8 cellular contexts compared by ENCODE assay signal in the genomic region with DNA sequence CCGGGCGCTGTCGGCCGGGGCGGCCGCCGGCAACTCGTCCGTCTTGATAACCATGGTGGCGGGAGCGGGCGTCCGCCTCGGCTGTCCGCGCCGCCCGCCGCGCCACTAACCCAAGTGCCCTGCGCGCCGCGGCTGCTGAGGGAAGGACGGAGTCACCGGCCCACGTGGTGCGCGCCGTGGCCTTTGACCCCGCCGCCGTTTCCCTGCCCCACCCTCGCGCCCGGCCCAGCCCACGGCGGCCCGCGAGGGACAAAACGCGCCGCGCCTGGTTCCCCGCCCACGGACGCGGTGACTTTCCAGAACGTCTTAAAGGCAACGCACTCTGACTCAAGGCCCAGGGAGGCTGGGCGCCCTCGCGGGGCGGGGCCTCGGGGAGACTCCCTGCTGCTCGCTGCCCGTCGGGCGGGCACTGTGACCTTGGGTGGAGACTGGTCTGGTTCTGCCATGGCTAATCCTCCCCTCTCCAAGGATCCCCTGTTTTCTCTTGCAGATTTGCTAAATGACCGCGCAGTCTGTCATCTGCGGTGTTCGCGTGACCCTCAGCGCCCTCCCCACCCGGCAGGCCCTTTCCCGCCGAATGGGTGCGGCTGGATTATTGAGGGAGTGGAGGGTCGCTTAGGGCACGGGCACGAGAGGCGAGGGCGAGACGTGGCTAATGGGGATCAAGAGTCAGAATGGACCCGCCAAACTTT. TPM values are rescaled to one million over a fixed set of nuclear protein-coding genes. Genes with fewer than 3 reads are reported as not detected.
DNase-seq lines count a peak whose midpoint lies in the region; ATAC-seq and TF ChIP-seq lines count a peak whose summit lies in the region.

A gene with protein sequence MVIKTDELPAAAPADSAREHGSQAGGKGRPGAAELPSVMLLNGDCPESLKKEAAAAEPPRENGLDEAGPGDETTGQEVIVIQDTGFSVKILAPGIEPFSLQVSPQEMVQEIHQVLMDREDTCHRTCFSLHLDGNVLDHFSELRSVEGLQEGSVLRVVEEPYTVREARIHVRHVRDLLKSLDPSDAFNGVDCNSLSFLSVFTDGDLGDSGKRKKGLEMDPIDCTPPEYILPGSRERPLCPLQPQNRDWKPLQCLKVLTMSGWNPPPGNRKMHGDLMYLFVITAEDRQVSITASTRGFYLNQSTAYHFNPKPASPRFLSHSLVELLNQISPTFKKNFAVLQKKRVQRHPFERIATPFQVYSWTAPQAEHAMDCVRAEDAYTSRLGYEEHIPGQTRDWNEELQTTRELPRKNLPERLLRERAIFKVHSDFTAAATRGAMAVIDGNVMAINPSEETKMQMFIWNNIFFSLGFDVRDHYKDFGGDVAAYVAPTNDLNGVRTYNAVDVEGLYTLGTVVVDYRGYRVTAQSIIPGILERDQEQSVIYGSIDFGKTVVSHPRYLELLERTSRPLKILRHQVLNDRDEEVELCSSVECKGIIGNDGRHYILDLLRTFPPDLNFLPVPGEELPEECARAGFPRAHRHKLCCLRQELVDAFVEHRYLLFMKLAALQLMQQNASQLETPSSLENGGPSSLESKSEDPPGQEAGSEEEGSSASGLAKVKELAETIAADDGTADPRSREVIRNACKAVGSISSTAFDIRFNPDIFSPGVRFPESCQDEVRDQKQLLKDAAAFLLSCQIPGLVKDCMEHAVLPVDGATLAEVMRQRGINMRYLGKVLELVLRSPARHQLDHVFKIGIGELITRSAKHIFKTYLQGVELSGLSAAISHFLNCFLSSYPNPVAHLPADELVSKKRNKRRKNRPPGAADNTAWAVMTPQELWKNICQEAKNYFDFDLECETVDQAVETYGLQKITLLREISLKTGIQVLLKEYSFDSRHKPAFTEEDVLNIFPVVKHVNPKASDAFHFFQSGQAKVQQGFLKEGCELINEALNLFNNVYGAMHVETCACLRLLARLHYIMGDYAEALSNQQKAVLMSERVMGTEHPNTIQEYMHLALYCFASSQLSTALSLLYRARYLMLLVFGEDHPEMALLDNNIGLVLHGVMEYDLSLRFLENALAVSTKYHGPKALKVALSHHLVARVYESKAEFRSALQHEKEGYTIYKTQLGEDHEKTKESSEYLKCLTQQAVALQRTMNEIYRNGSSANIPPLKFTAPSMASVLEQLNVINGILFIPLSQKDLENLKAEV (N-terminal part only) (minus strand): TSS at position 157 of the 692 bp plus-strand sequence. CDS start 103 bp downstream, at position 54.

- TF ChIP-seq POLR2A in uterus (IDR thresholded peaks at IDR 0.05): peak; percentile 63 to 71

- H3K4me1 ChIP-seq in right cardiac atrium (ENCODE audit: control insufficient read depth, insufficient read depth, low read length): peaks cover 7% of the 10 kb centered on the region
- peaks cover 0 to 25% of the 10 kb centered on the region in 2 donors for H3K4me1 ChIP-seq in uterus

- no peaks in the 10 kb centered on the region for H3K36me3 ChIP-seq in uterus

- peak within 1 kb of the TSS; percentile 86 for H3K4me3 ChIP-seq in right cardiac atrium (ENCODE audit: low read length)
- peak within 1 kb of the TSS; percentile 57 to 80 for H3K4me3 ChIP-seq in uterus

- H3K27ac ChIP-seq in right cardiac atrium (ENCODE audit: low read length) (peak within 1 kb of the TSS; percentile 66), uterus (peak within 1 kb of the TSS; percentile 58 to 74)

- DNase-seq in NCI-H1694 (lab: John Stamatoyannopoulos, UW) (peak; percentile 60), anterior cingulate cortex (lab: John Stamatoyannopoulos, UW) (peak; percentile 60 to 97 (median 93)), right cardiac atrium (peak; percentile 97 to 99 (median 99)), putamen (ENCODE audit: low spot score) (peak; percentile 96), uterus (peak; percentile 95 to 97)

- ATAC-seq in GM18499 (IDR thresholded peaks at IDR 0.05; ENCODE audit: insufficient read depth, unreplicated experiment): peak; percentile 38
- peak; percentile 72 for ATAC-seq in HG02884 (IDR thresholded peaks at IDR 0.05; ENCODE audit: unreplicated experiment)
- ATAC-seq in right cardiac atrium: peak; percentile 91 to 93

- intact Hi-C loops in T-helper 2 cell treated with Interferon-gamma antibody and Interleukin-4, amounts not matched to agents 100 ng/mL and 5 ng/mL, for 36 hours (cut with micrococcal nuclease): loop anchor here (1.0 to 5.0 kb wide), 4 partner anchors 119 to 409 kb away; partner anchors contain the start of genes METTL16, MNT, PAFAH1B1 and SMG6
- intact Hi-C loops in right cardiac atrium (cut with DNase I): no loop called here
- intact Hi-C loops in uterus (cut with DNase I; ENCODE audit: low total_unique reads): no loop called here

- peak in 3 of 4 experiments; percentile 10 to 46 (median 19) for TF ChIP-seq CTCF in uterus (IDR thresholded peaks at IDR 0.05)

- WGBS in right cardiac atrium: 1% methylated on average over 76 of the region's 76 CpGs

- no peaks in the 10 kb centered on the region for H3K9me3 ChIP-seq in right cardiac atrium (ENCODE audit: control insufficient read depth, low read length)
- no peaks in the 10 kb centered on the region for H3K9me3 ChIP-seq in uterus

- H3K27me3 ChIP-seq in right cardiac atrium (ENCODE audit: control insufficient read depth, insufficient read depth) (no peaks in the 10 kb centered on the region), uterus (no peaks in the 10 kb centered on the region)

RNA-seq across cellular contexts. Expression of the gene that starts here (rescaled TPM):
- 73.3 and 79.3 TPM in 2 replicates for total RNA-seq in T-helper 2 cell treated with Interferon-gamma antibody and Interleukin-4, amounts not matched to agents 100 ng/mL and 5 ng/mL, for 36 hours
- 100 to 1,000 TPM in 3 of 4 donors, 10 to 100 TPM in 1; 90.4 to 121 (median 106) TPM for total RNA-seq in right cardiac atrium
- polyA plus RNA-seq in right cardiac atrium: 79.0 TPM
- total RNA-seq in uterus: 10 to 100 TPM in 3 of 4 donors, 1 to 10 TPM in 1; 9.2 to 40.3 (median 20.1) TPM

Comparison
In these comparisons a context has a peak if more than half of its experiments do, and no peak if none do; other contexts are left out.
1. Peak in every context shown above with its lines: DNase-seq, ATAC-seq, H3K4me3 ChIP-seq and H3K27ac ChIP-seq.
2. ATAC-seq: peak in every context shown above with its lines; median percentile 92 in right cardiac atrium; 72 in HG02884; 38 in GM18499.